Comparison of ENCODE assay signal across 1 cellular context in genomic region chr19:9674669-9675357, GRCh38.
A peak's percentile ranks its signal among the peaks of the same experiment; 100 is the strongest.
TF ChIP-seq lines count a peak whose summit lies in the region.

Gene ZNF562, minus strand, starts transcription at chr19:9675100. Its CDS starts 14,356 bp downstream, at chr19:9660744.

TF ChIP-seq in HepG2, 621 proteins besides CTCF, POLR2A, EP300 and RAD21 (continued from another document and continues in another):
- TF ChIP-seq, protein P1, sequence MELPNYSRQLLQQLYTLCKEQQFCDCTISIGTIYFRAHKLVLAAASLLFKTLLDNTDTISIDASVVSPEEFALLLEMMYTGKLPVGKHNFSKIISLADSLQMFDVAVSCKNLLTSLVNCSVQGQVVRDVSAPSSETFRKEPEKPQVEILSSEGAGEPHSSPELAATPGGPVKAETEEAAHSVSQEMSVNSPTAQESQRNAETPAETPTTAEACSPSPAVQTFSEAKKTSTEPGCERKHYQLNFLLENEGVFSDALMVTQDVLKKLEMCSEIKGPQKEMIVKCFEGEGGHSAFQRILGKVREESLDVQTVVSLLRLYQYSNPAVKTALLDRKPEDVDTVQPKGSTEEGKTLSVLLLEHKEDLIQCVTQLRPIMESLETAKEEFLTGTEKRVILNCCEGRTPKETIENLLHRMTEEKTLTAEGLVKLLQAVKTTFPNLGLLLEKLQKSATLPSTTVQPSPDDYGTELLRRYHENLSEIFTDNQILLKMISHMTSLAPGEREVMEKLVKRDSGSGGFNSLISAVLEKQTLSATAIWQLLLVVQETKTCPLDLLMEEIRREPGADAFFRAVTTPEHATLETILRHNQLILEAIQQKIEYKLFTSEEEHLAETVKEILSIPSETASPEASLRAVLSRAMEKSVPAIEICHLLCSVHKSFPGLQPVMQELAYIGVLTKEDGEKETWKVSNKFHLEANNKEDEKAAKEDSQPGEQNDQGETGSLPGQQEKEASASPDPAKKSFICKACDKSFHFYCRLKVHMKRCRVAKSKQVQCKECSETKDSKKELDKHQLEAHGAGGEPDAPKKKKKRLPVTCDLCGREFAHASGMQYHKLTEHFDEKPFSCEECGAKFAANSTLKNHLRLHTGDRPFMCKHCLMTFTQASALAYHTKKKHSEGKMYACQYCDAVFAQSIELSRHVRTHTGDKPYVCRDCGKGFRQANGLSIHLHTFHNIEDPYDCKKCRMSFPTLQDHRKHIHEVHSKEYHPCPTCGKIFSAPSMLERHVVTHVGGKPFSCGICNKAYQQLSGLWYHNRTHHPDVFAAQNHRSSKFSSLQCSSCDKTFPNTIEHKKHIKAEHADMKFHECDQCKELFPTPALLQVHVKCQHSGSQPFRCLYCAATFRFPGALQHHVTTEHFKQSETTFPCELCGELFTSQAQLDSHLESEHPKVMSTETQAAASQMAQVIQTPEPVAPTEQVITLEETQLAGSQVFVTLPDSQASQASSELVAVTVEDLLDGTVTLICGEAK (IDR thresholded peaks at IDR 0.05): peak; percentile 45
- TF ChIP-seq, protein P1 (CRISPR knock-in tag; IDR thresholded peaks at IDR 0.05): peak; percentile 67
- TF ChIP-seq POGK (CRISPR knock-in tag; conservative IDR thresholded peaks at IDR 0.05): peak; percentile 71; the same call in 1 of the 2 replicates
- no peak for TF ChIP-seq ZNF503 (CRISPR knock-in tag; IDR thresholded peaks at IDR 0.05)
- TF ChIP-seq EEA1 (CRISPR knock-in tag; IDR thresholded peaks at IDR 0.05; ENCODE audit: borderline replicate concordance): no peak; the same call in 1 of the 2 replicates
- no peak for TF ChIP-seq TSC22D2 (CRISPR knock-in tag; IDR thresholded peaks at IDR 0.05; ENCODE audit: borderline replicate concordance)
- no peak for TF ChIP-seq SNAPC5 (CRISPR knock-in tag; IDR thresholded peaks at IDR 0.05; ENCODE audit: borderline replicate concordance)
- no peak for TF ChIP-seq GZF1 (CRISPR knock-in tag; IDR thresholded peaks at IDR 0.05)
- no peak for TF ChIP-seq BHLHE40 (IDR thresholded peaks at IDR 0.05; ENCODE audit: low read length)
- peak; percentile 76 for TF ChIP-seq TBX2 (CRISPR knock-in tag; IDR thresholded peaks at IDR 0.05; ENCODE audit: borderline replicate concordance)
- 0 out of 2 replicates have a peak, but pooled peaks have one; percentile 16 for TF ChIP-seq NCOA2 (CRISPR knock-in tag; IDR thresholded peaks at IDR 0.05)
- no peak for TF ChIP-seq SNAI1 (CRISPR knock-in tag; IDR thresholded peaks at IDR 0.05; ENCODE audit: borderline replicate concordance)
- TF ChIP-seq ZNF205 (CRISPR knock-in tag; IDR thresholded peaks at IDR 0.05): no peak
- TF ChIP-seq E2F2 (CRISPR knock-in tag; IDR thresholded peaks at IDR 0.05; ENCODE audit: borderline replicate concordance): no peak
- TF ChIP-seq KLF13 (CRISPR knock-in tag; IDR thresholded peaks at IDR 0.05): no peak
- TF ChIP-seq KAT7 (CRISPR knock-in tag; IDR thresholded peaks at IDR 0.05; ENCODE audit: borderline replicate concordance): peak; percentile 75; the same call in 1 of the 2 replicates
- peak; percentile 94 for TF ChIP-seq KDM5A (IDR thresholded peaks at IDR 0.05; ENCODE audit: borderline replicate concordance, low read length)
- peak; percentile 87; the same call in 1 of the 2 replicates for TF ChIP-seq MYC (CRISPR knock-in tag; IDR thresholded peaks at IDR 0.05; ENCODE audit: borderline replicate concordance)
- no peak for TF ChIP-seq ZFP82 (CRISPR knock-in tag; IDR thresholded peaks at IDR 0.05; ENCODE audit: borderline replicate concordance)
- TF ChIP-seq ZNF761 (CRISPR knock-in tag; conservative IDR thresholded peaks at IDR 0.05): peak; percentile 49; the same call in 1 of the 2 replicates
- 0 out of 2 replicates have a peak, but pooled peaks have one; percentile 45 for TF ChIP-seq MTF2 (CRISPR knock-in tag; IDR thresholded peaks at IDR 0.05; ENCODE audit: borderline replicate concordance)
- no peak for TF ChIP-seq ZFYVE20 (CRISPR knock-in tag; IDR thresholded peaks at IDR 0.05; ENCODE audit: borderline replicate concordance, low read depth)
- 0 out of 2 replicates have a peak, but pooled peaks have one; percentile 45 for TF ChIP-seq MXD4 (CRISPR knock-in tag; IDR thresholded peaks at IDR 0.05)
- no peak for TF ChIP-seq MZF1 (CRISPR knock-in tag; IDR thresholded peaks at IDR 0.05; ENCODE audit: borderline replicate concordance)
- peak; percentile 92 for TF ChIP-seq ATF1 (CRISPR knock-in tag; IDR thresholded peaks at IDR 0.05)
- no peak for TF ChIP-seq RELA (CRISPR knock-in tag; IDR thresholded peaks at IDR 0.05)
- TF ChIP-seq ZNF432 (CRISPR knock-in tag; IDR thresholded peaks at IDR 0.05; ENCODE audit: borderline replicate concordance): 0 out of 2 replicates have a peak, but pooled peaks have one; percentile 21
- TF ChIP-seq DRAP1 (CRISPR knock-in tag; IDR thresholded peaks at IDR 0.05): peak; percentile 64
- no peak; the same call in 1 of the 2 replicates for TF ChIP-seq MEF2D (CRISPR knock-in tag; IDR thresholded peaks at IDR 0.05)
- no peak for TF ChIP-seq GATA4 (IDR thresholded peaks at IDR 0.05; ENCODE audit: borderline replicate concordance, low read depth)
- no peak; the same call in 1 of the 2 replicates for TF ChIP-seq ZNF362 (CRISPR knock-in tag; IDR thresholded peaks at IDR 0.05; ENCODE audit: borderline replicate concordance)
- TF ChIP-seq PRPF4 (IDR thresholded peaks at IDR 0.05; ENCODE audit: low read depth, low read length, poor library complexity, severe bottlenecking): no peak
- TF ChIP-seq, protein P2, sequence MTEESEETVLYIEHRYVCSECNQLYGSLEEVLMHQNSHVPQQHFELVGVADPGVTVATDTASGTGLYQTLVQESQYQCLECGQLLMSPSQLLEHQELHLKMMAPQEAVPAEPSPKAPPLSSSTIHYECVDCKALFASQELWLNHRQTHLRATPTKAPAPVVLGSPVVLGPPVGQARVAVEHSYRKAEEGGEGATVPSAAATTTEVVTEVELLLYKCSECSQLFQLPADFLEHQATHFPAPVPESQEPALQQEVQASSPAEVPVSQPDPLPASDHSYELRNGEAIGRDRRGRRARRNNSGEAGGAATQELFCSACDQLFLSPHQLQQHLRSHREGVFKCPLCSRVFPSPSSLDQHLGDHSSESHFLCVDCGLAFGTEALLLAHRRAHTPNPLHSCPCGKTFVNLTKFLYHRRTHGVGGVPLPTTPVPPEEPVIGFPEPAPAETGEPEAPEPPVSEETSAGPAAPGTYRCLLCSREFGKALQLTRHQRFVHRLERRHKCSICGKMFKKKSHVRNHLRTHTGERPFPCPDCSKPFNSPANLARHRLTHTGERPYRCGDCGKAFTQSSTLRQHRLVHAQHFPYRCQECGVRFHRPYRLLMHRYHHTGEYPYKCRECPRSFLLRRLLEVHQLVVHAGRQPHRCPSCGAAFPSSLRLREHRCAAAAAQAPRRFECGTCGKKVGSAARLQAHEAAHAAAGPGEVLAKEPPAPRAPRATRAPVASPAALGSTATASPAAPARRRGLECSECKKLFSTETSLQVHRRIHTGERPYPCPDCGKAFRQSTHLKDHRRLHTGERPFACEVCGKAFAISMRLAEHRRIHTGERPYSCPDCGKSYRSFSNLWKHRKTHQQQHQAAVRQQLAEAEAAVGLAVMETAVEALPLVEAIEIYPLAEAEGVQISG (CRISPR knock-in tag; IDR thresholded peaks at IDR 0.05): peak; percentile 79
- no peak for TF ChIP-seq PTBP1 (IDR thresholded peaks at IDR 0.05; ENCODE audit: low read depth, low read length, poor library complexity, severe bottlenecking)
- TF ChIP-seq ZNF841 (CRISPR knock-in tag; IDR thresholded peaks at IDR 0.05; ENCODE audit: borderline replicate concordance): no peak
- TF ChIP-seq SIN3A (IDR thresholded peaks at IDR 0.05; ENCODE audit: borderline replicate concordance, low read depth, low read length): peak; percentile 78; the same call in 1 of the 2 replicates
- no peak for TF ChIP-seq GPN1 (CRISPR knock-in tag; IDR thresholded peaks at IDR 0.05; ENCODE audit: borderline replicate concordance)
- TF ChIP-seq ELK4 (CRISPR knock-in tag; IDR thresholded peaks at IDR 0.05; ENCODE audit: borderline replicate concordance): no peak
- peak; percentile 63; the same call in 1 of the 2 replicates for TF ChIP-seq NR2C2 (CRISPR knock-in tag; IDR thresholded peaks at IDR 0.05; ENCODE audit: borderline replicate concordance)
- TF ChIP-seq PRMT3 (CRISPR knock-in tag; IDR thresholded peaks at IDR 0.05; ENCODE audit: borderline replicate concordance, low read depth): no peak
- TF ChIP-seq MED8 (CRISPR knock-in tag; IDR thresholded peaks at IDR 0.05; ENCODE audit: insufficient replicate concordance): peak; percentile 24
